ENCODE assay signal across 15 cellular contexts in the genomic region with DNA sequence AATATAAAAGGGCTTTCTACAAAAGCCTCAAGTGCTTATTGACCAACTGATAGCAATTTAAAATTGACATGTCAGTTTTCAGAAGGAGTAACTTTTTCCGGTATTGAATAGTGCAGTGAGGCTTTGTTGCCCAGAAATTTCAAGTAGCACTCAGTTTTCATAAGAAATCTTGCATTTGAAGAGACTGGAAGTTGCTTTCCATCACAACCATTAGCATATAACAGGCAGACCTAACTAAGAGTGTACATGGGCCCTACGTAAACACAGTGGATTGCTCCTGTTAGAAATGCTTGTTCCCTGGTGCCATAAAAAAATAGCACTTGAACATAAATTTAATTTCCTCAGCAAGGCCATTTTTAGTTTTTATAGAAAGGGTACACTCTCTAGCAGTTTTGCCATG.
DNase-seq lines count a peak whose midpoint lies in the region; ATAC-seq and TF ChIP-seq lines count a peak whose summit lies in the region.
"Had no signal": no experiment of that assay in that cellular context is flagged by ENCODE, and none has a peak within 500 bp of the region (broad histone marks: within the 10 kb centered on the region; RNA-seq: fewer than 3 reads in every experiment).

No MANE protein-coding gene starts in this region.

- no peaks in the 10 kb centered on the region for H3F3A ChIP-seq in MM.1S (ENCODE audit: insufficient read depth, low read length)

- no peak for TF ChIP-seq POLR2A in prostate gland (IDR thresholded peaks at IDR 0.05)

- no peaks in the 10 kb centered on the region for H4K20me1 ChIP-seq in MM.1S (ENCODE audit: insufficient read depth, low read length)
- H4K20me1 ChIP-seq: BLaER1 treated with 17β-estradiol and CSF1 and Interleukin-3, amounts not matched to agents 10 nM and 100 nM had no signal

- no peaks in the 10 kb centered on the region for H3K9me2 ChIP-seq in MM.1S (replicated peaks; ENCODE audit: insufficient read depth, low read length)

- H3K9ac ChIP-seq in MM.1S (ENCODE audit: low read length), result no peak overlapping the region
- H3K9ac ChIP-seq: BLaER1 treated with 17β-estradiol and CSF1 and Interleukin-3, amounts not matched to agents 10 nM and 100 nM; GM23248 had no signal

- intact Hi-C loops in dorsolateral prefrontal cortex (cut with DNase I), result no loop called here
- intact Hi-C loops in left lung (cut with DNase I), result no loop called here
- intact Hi-C loops in prostate gland (cut with DNase I), result no loop called here
- intact Hi-C loops in cardiac septum (cut with DNase I), result no loop called here

- ATAC-seq in left lung, result peak; percentile 66
- ATAC-seq in HG03108 (IDR thresholded peaks at IDR 0.05; ENCODE audit: unreplicated experiment), result no peak
- no peak for ATAC-seq in HG03342 (IDR thresholded peaks at IDR 0.05; ENCODE audit: unreplicated experiment)
- ATAC-seq: GM12878 had no signal

- H3K27ac ChIP-seq in C4-2B, result peak overlapping the region; percentile 80; the same call in 1 of the 2 replicates
- peak overlapping the region in 32 of 59 donors; percentile 1 to 79 (median 39) for H3K27ac ChIP-seq in dorsolateral prefrontal cortex
- H3K27ac ChIP-seq in left lung, result no peak overlapping the region
- peak overlapping the region; percentile 43 to 69 for H3K27ac ChIP-seq in prostate gland
- no peak overlapping the region for H3K27ac ChIP-seq in MM.1S (ENCODE audit: low read length)
- H3K27ac ChIP-seq: BLaER1 treated with 17β-estradiol and CSF1 and Interleukin-3, amounts not matched to agents 10 nM and 100 nM; GM23248 had no signal

- H3K9me3 ChIP-seq in left lung (no peaks in the 10 kb centered on the region), prostate gland (no peaks in the 10 kb centered on the region), MM.1S (replicated peaks; ENCODE audit: insufficient read depth, low read length) (no peaks in the 10 kb centered on the region)

- H3K27me3 ChIP-seq in dorsolateral prefrontal cortex (no peaks in the 10 kb centered on the region), left lung (no peaks in the 10 kb centered on the region), prostate gland (replicated peaks; ENCODE audit: insufficient read depth) (no peaks in the 10 kb centered on the region), MM.1S (replicated peaks; ENCODE audit: insufficient read depth, low read length) (no peaks in the 10 kb centered on the region)
- H3K27me3 ChIP-seq: BLaER1 treated with 17β-estradiol and CSF1 and Interleukin-3, amounts not matched to agents 10 nM and 100 nM had no signal

- DNase-seq in dorsolateral prefrontal cortex (no peak), left lung (no peak), prostate gland (ENCODE audit: low spot score) (no peak), cardiac septum (ENCODE audit: low spot score) (no peak), MM.1S (no peak)
- DNase-seq: 8988T; AML-193; CD4-positive, alpha-beta T cell; DMS79; GM23248 had no signal

- no peaks in the 10 kb centered on the region for H3K79me2 ChIP-seq in MM.1S (ENCODE audit: low read length)

- H3K36me3 ChIP-seq in left lung, result no peaks in the 10 kb centered on the region
- no peaks in the 10 kb centered on the region for H3K36me3 ChIP-seq in prostate gland
- no peaks in the 10 kb centered on the region for H3K36me3 ChIP-seq in MM.1S (replicated peaks; ENCODE audit: insufficient read depth, low read length)
- H3K36me3 ChIP-seq: BLaER1 treated with 17β-estradiol and CSF1 and Interleukin-3, amounts not matched to agents 10 nM and 100 nM had no signal

- 95% methylated on average over 2 of the region's 2 CpGs for WGBS in prostate gland

- TF ChIP-seq CTCF in C4-2B (conservative IDR thresholded peaks at IDR 0.05) (no peak), dorsolateral prefrontal cortex (IDR thresholded peaks at IDR 0.05 in 54 of 56, conservative IDR thresholded peaks at IDR 0.05 in 2 of 56; ENCODE audit: low read depth in 1 of 56, partially characterized antibody in 56 of 56) (no peak), left lung (IDR thresholded peaks at IDR 0.05) (no peak), prostate gland (IDR thresholded peaks at IDR 0.05) (no peak), MM.1S (IDR thresholded peaks at IDR 0.05; ENCODE audit: low read length) (no peak)

- H3K4me1 ChIP-seq in left lung (no peaks in the 10 kb centered on the region), prostate gland (replicated peaks) (peaks cover 3% of the 10 kb centered on the region), MM.1S (ENCODE audit: low read length) (no peaks in the 10 kb centered on the region)
- H3K4me1 ChIP-seq: BLaER1 treated with 17β-estradiol and CSF1 and Interleukin-3, amounts not matched to agents 10 nM and 100 nM had no signal

- H2AFZ ChIP-seq in MM.1S (ENCODE audit: low read length), result no peak overlapping the region
- H2AFZ ChIP-seq: GM23248 had no signal

- H3K4me2 ChIP-seq in MM.1S (ENCODE audit: low read depth, low read length), result no peak overlapping the region
- H3K4me2 ChIP-seq: BLaER1 treated with 17β-estradiol and CSF1 and Interleukin-3, amounts not matched to agents 10 nM and 100 nM had no signal

- H3K4me3 ChIP-seq in dorsolateral prefrontal cortex (no peak overlapping the region), left lung (no peak overlapping the region), prostate gland (no peak overlapping the region), MM.1S (ENCODE audit: low read length) (no peak overlapping the region)
- H3K4me3 ChIP-seq: BLaER1 treated with 17β-estradiol and CSF1 and Interleukin-3, amounts not matched to agents 10 nM and 100 nM; GM12878; GM23248 had no signal

Comparison
In these comparisons a context has a peak if more than half of its experiments do, and no peak if none do; other contexts are left out.
1. H3K27ac ChIP-seq: peak in C4-2B (single experiment), dorsolateral prefrontal cortex (32 of 59) and prostate gland (2 of 2); none in left lung (0 of 2) and MM.1S (single experiment).